In genomic region chr6:30481965-30482644, GRCh38 we compare ENCODE assay signal across 8 cellular contexts. TPM values are rescaled to one million over a fixed set of nuclear protein-coding genes. Genes with fewer than 3 reads are reported as not detected.
DNase-seq lines count a peak whose midpoint lies in the region; ATAC-seq and TF ChIP-seq lines count a peak whose summit lies in the region.
"Not testable (repeated sequence)": the region's sequence is repeated elsewhere in the genome, so short reads cannot be mapped to it uniquely, and the experiment has no call there.

No MANE protein-coding gene starts in this region.

- ATAC-seq in GM19468 (IDR thresholded peaks at IDR 0.05; ENCODE audit: extremely low read depth, unreplicated experiment), result peak; percentile 60
- ATAC-seq in left lobe of liver, result peak; percentile 96

- H3K9ac ChIP-seq in Loucy (ENCODE audit: low read depth, low read length, poor library complexity, severe bottlenecking), result not testable (repeated sequence)

- not testable (repeated sequence) for H2AFZ ChIP-seq in Loucy (ENCODE audit: low read length)

- DNase-seq in Ammon's horn (ENCODE audit: low spot score) (peak; percentile 74), RKO (ENCODE audit: low spot score) (peak; percentile 66), ecto neural progenitor cell (ENCODE audit: low spot score) (peak; percentile 88), left lobe of liver (ENCODE audit: low spot score) (peak; percentile 75)
- peak; percentile 91 for DNase-seq in activated CD8-positive, alpha-beta memory T cell treated with anti-CD3 and anti-CD28 coated beads, Interleukin-2, amount 50 U/mL, for 48 hours
- peak; percentile 76 to 78 for DNase-seq in stimulated activated CD4-positive, alpha-beta T cell treated with anti-CD3 and anti-CD28 coated beads, Interleukin-1b, Interleukin-23, amount 100 ng/mL, for 4 hours (ENCODE audit: low read depth in 2 of 2)

- not testable (repeated sequence) for H3K36me3 ChIP-seq in Loucy (ENCODE audit: insufficient read depth, low read length)

- H3K9me2 ChIP-seq in Loucy (replicated peaks; ENCODE audit: low read depth, low read length), result not testable (repeated sequence)

- peaks cover 20% of the 10 kb centered on the region for H3K27me3 ChIP-seq in Loucy (ENCODE audit: insufficient read depth, low read length, poor library complexity, severe bottlenecking)

- not testable (repeated sequence) for H3F3A ChIP-seq in Loucy (ENCODE audit: low read depth)

- H3K4me2 ChIP-seq in Loucy (ENCODE audit: low read depth, low read length, poor library complexity, severe bottlenecking), result not testable (repeated sequence)

- H3K4me3 ChIP-seq in Loucy (ENCODE audit: low read length, poor library complexity, severe bottlenecking), result not testable (repeated sequence)

- TF ChIP-seq CTCF in Loucy (conservative IDR thresholded peaks at IDR 0.05; ENCODE audit: low read length), result peak; percentile 84

- H3K9me3 ChIP-seq in Loucy (ENCODE audit: insufficient read depth, low read depth, low read length), result not testable (repeated sequence)

- H3K79me2 ChIP-seq in Loucy (ENCODE audit: insufficient read depth, low read length), result not testable (repeated sequence)

- not testable (repeated sequence) for H4K20me1 ChIP-seq in Loucy (ENCODE audit: insufficient read depth, low read length, poor library complexity, severe bottlenecking)

- H3K4me1 ChIP-seq in Loucy (ENCODE audit: insufficient read depth, low read length, poor library complexity, severe bottlenecking), result peaks cover 13% of the 10 kb centered on the region

RNA-seq across cellular contexts. Expression of gene HLA-E, which starts 7.2 kb away (rescaled TPM):
- total RNA-seq in left lobe of liver, result 141 TPM
